In the genomic region with DNA sequence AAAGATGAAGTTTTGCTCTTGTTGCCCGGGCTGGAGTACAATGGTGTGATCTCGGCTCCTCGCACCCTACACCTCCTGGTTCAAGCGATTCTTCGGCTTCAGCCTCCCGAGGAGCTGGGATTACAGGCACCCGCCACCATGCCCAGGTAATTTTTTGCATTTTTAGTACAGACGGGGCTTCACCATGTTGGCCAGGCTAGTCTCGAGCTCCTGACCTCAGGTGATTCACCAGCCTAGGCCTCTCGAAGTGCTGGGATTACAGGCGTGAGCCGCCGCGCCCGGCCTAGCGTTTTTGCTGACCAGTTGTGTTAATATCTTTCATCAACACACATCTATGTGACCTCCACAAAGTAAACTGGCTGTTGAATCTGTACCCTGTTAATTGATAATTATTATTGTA, we compare ENCODE assay signal across 37 cellular contexts. TPM values are rescaled to one million over a fixed set of nuclear protein-coding genes. Genes with fewer than 3 reads are reported as not detected.
"Had no signal": no experiment of that assay in that cellular context is flagged by ENCODE, and none has a peak within 500 bp of the region (broad histone marks: within the 10 kb centered on the region; RNA-seq: fewer than 3 reads in every experiment).

No MANE protein-coding gene starts in this region.

- FAIRE-seq: astrocyte, bronchial epithelial cell had no signal

- H3K4me1 ChIP-seq: adrenal gland, ascending aorta, body of pancreas, breast epithelium had no signal

- ATAC-seq: activated naive CD4-positive, alpha-beta T cell treated with anti-CD3 and anti-CD28 coated beads, Interleukin-2, amount 50 U/mL, for 72 hours; activated naive CD8-positive, alpha-beta T cell treated with anti-CD3 and anti-CD28 coated beads, Interleukin-2, amount 50 U/mL, for 24 hours; activated T-cell treated with anti-CD3 and anti-CD28 coated beads, Interleukin-2, amount 50 U/mL, for 4 hours; activated T-cell treated with anti-CD3 and anti-CD28 coated beads, Interleukin-2, amount 50 U/mL, for 72 hours; activated T-helper 17 cell treated with anti-CD3 and anti-CD28 coated beads, Interleukin-2, amount 50 U/mL, for 72 hours; body of pancreas had no signal

- H3K27me3 ChIP-seq: adrenal gland, ascending aorta, body of pancreas, brain microvascular endothelial cell, breast epithelium, cardiac muscle cell had no signal

- H3K4me3 ChIP-seq: adrenal gland, ascending aorta, body of pancreas, breast epithelium, cardiac muscle cell had no signal

- H3K36me3 ChIP-seq: adrenal gland, ascending aorta, brain microvascular endothelial cell, breast epithelium, cardiac muscle cell had no signal

- H3K27ac ChIP-seq: adrenal gland, ascending aorta, body of pancreas, brain microvascular endothelial cell, breast epithelium, cardiac muscle cell had no signal

- DNase-seq: activated effector memory CD4-positive, alpha-beta T cell treated with anti-CD3 and anti-CD28 coated beads, Interleukin-2, amount 50 U/mL, for 16 hours; activated effector memory CD4-positive, alpha-beta T cell treated with Interleukin-2 at 50 U/mL for 16 hours; activated gamma-delta T cell; activated gamma-delta T cell treated with Interleukin-2 at 50 U/mL for 16 hours; activated naive CD4-positive, alpha-beta T cell; activated naive CD4-positive, alpha-beta T cell treated with anti-CD3 and anti-CD28 coated beads for 36 hours; activated naive CD4-positive, alpha-beta T cell treated with anti-CD3 and anti-CD28 coated beads, Interleukin-2, amount 10 ng/mL, durations not matched to agents 7 days and 5 days; activated naive CD4-positive, alpha-beta T cell treated with anti-CD3 and anti-CD28 coated beads, Interleukin-2, amount 50 U/mL, for 16 hours; activated naive CD4-positive, alpha-beta T cell treated with Interleukin-2 at 50 U/mL for 16 hours; activated naive CD8-positive, alpha-beta T cell treated with anti-CD3 and anti-CD28 coated beads for 36 hours; activated naive CD8-positive, alpha-beta T cell treated with anti-CD3 and anti-CD28 coated beads, Interleukin-2, amount 10 ng/mL, durations not matched to agents 7 days and 5 days; activated naive CD8-positive, alpha-beta T cell treated with anti-CD3 and anti-CD28 coated beads, Interleukin-2, amount 50 U/mL, for 24 hours; activated T-cell treated with anti-CD3 and anti-CD28 coated beads, Interleukin-2, amount 50 U/mL, for 1 hour; activated T-cell treated with anti-CD3 and anti-CD28 coated beads, Interleukin-2, amount 50 U/mL, for 24 hours; activated T-cell treated with anti-CD3 and anti-CD28 coated beads, Interleukin-2, amount 50 U/mL, for 4 hours; activated T-cell treated with anti-CD3 and anti-CD28 coated beads, Interleukin-2, amount 50 U/mL, for 48 hours; activated T-cell treated with anti-CD3 and anti-CD28 coated beads, Interleukin-2, amount 50 U/mL, for 72 hours; adrenal gland; amniotic stem cell; amygdala; anterior cingulate cortex; aorta; body of pancreas; brain microvascular endothelial cell; caudate nucleus; central memory CD4-positive, alpha-beta T cell; cerebellar nuclear complex had no signal

- H3K9me3 ChIP-seq: adrenal gland, ascending aorta, body of pancreas had no signal

RNA-seq across cellular contexts. Expression of a gene that starts 49.4 kb away (rescaled TPM):
- total RNA-seq: activated naive CD4-positive, alpha-beta T cell treated with anti-CD3 and anti-CD28 coated beads for 36 hours; activated naive CD4-positive, alpha-beta T cell treated with anti-CD3 and anti-CD28 coated beads, Interleukin-2, amount 50 U/mL, for 72 hours; activated naive CD8-positive, alpha-beta T cell treated with anti-CD3 and anti-CD28 coated beads, Interleukin-2, amount 10 ng/mL, durations not matched to agents 7 days and 5 days; activated T-cell treated with anti-CD3 and anti-CD28 coated beads, Interleukin-2, amount 50 U/mL, for 4 hours; activated T-helper 1 cell treated with anti-CD3 and anti-CD28 coated beads, Interleukin-12 subunit alpha, Interleukin-12 subunit beta, Interleukin-2, Interleukin-4 antibody, amounts not matched to agents 30 ng/mL and 10 ng/mL and 1 ng/mL, durations not matched to agents 14 hours and 24 hours and 36 hours; activated T-helper 17 cell treated with anti-CD3 and anti-CD28 coated beads, Interleukin-2, amount 50 U/mL, for 72 hours; activated T-helper 2 cell treated with anti-CD3 and anti-CD28 coated beads, Interferon-gamma antibody, Interleukin-2, Interleukin-4, amounts not matched to agents 10 μg/mL and 5 μg/mL and 100 μg/mL, durations not matched to agents 14 hours and 24 hours and 36 hours; ascending aorta; body of pancreas; bronchial epithelial cell; chondrocyte had no signal
- polyA plus RNA-seq: aorta had no signal
